Comparison of ENCODE assay signal across 9 cellular contexts in the genomic region with DNA sequence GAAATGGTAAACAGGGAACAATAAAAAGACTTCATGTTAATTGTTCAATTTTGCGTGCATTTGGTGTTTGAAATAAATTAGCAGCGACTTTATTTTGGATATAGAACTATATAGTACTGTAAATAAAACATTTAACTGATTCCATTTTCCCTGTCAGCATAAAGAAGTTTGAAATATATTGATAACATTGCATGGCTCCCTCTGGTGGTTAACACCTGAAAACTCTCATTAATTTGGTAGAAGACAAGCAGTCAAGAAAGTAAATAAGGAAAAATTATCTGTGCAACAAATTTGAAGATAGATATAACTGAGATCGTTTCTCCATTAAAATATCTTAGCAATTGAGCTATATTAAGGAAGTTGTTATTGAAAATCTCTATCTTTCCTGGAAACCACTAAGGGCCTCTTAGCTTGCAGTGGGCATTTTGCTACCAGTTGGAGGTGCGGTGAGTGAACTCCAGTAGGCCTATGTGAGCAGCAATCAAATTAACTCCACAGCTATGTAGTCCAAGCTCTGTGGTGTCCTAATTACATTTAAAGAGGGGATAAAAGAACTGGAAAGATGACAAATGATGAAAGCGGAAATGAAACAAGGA.
DNase-seq lines count a peak whose midpoint lies in the region; ATAC-seq, FAIRE-seq and TF ChIP-seq lines count a peak whose summit lies in the region.
"Had no signal": no experiment of that assay in that cellular context is flagged by ENCODE, and none has a peak within 500 bp of the region (broad histone marks: within the 10 kb centered on the region; RNA-seq: fewer than 3 reads in every experiment).

No MANE protein-coding gene starts in this region.

- ATAC-seq in HCT116 (no peak), PC-3 (no peak), HG02884 (IDR thresholded peaks at IDR 0.05; ENCODE audit: unreplicated experiment) (no peak), GM21381 (IDR thresholded peaks at IDR 0.05; ENCODE audit: unreplicated experiment) (no peak), right cardiac atrium (no peak)

- H3K36me3 ChIP-seq in HCT116 (ENCODE audit: control insufficient read depth in 1 of 2, insufficient read depth in 2 of 2, low read length in 2 of 2) (no peaks in the 10 kb centered on the region), PC-3 (ENCODE audit: low read depth, low read length) (no peaks in the 10 kb centered on the region)

- H3K4me1 ChIP-seq in HCT116 (ENCODE audit: control insufficient read depth in 1 of 2, insufficient read depth in 2 of 2, low read length in 2 of 2) (no peaks in the 10 kb centered on the region), PC-3 (ENCODE audit: insufficient read depth, low read length) (no peaks in the 10 kb centered on the region), right cardiac atrium (ENCODE audit: control insufficient read depth, insufficient read depth, low read length) (no peaks in the 10 kb centered on the region)

- BruUV-seq in HCT116 (replicated peaks; lab: Mats Ljungman, UMichigan) (no TSS peak), PC-3 (replicated peaks; lab: Mats Ljungman, UMichigan) (no TSS peak)

- peak; percentile 56 for FAIRE-seq in islet of Langerhans (lab: Jason Lieb, UNC)

- no peak for TF ChIP-seq POLR2A in HCT116 (IDR thresholded peaks at IDR 0.05; ENCODE audit: borderline replicate concordance, extremely low read depth, insufficient read depth, insufficient read length)

- no peaks in the 10 kb centered on the region for H3F3A ChIP-seq in PC-3 (ENCODE audit: low read length, unreplicated experiment)

- no peaks in the 10 kb centered on the region for H3K9me2 ChIP-seq in HCT116 (ENCODE audit: insufficient read depth)
- no peaks in the 10 kb centered on the region for H3K9me2 ChIP-seq in PC-3 (replicated peaks; ENCODE audit: low read length)

- POLR2A ChIA-PET in HCT116 (lab: Charles Lee), result no interaction called here
- POLR2A ChIA-PET in PC-3 (lab: Charles Lee; ENCODE audit: unreplicated experiment), result no interaction called here

- H3K79me2 ChIP-seq in HCT116 (ENCODE audit: insufficient read depth, low read length) (no peaks in the 10 kb centered on the region), PC-3 (ENCODE audit: low read length) (no peaks in the 10 kb centered on the region)

- H3K4me2 ChIP-seq in HCT116 (ENCODE audit: low read length) (no peak overlapping the region), PC-3 (ENCODE audit: low read length) (no peak overlapping the region)

- H3K27ac ChIP-seq in HCT116 (ENCODE audit: low read depth, low read length) (no peak overlapping the region), PC-3 (ENCODE audit: low read length) (no peak overlapping the region), right cardiac atrium (ENCODE audit: low read length) (no peak overlapping the region), coronary artery (no peak overlapping the region)
- H3K27ac ChIP-seq: HL-60 had no signal

- H3K9me3 ChIP-seq in HCT116 (ENCODE audit: control insufficient read depth in 1 of 2, insufficient read depth in 1 of 2, low read depth in 1 of 2, low read length in 2 of 2), result peaks cover 0 to 9% of the 10 kb centered on the region in 2 experiments; a peak in 2 of 4 replicates
- no peaks in the 10 kb centered on the region for H3K9me3 ChIP-seq in PC-3 (ENCODE audit: low read length)
- no peaks in the 10 kb centered on the region for H3K9me3 ChIP-seq in right cardiac atrium (ENCODE audit: control insufficient read depth, low read length)

- RAD21 ChIA-PET in HCT116 (lab: Charles Lee; ENCODE audit: low non-redundant PET in 1 of 2, low total read pairs in 2 of 2, uncharacterized antibody in 2 of 2, unreplicated experiment in 2 of 2), result no interaction called here

- 46% methylated on average over 5 of the region's 5 CpGs for WGBS in right cardiac atrium

- H2AFZ ChIP-seq in HCT116 (ENCODE audit: low read depth, low read length, poor library complexity, severe bottlenecking) (no peak overlapping the region), PC-3 (ENCODE audit: low read length) (no peak overlapping the region)

- peak in 2 of 3 experiments; percentile 31 to 61; a peak in 3 of 6 replicates for TF ChIP-seq CTCF in HCT116 (IDR thresholded peaks at IDR 0.05 in 2 of 3, conservative IDR thresholded peaks at IDR 0.05 in 1 of 3; ENCODE audit: borderline replicate concordance in 1 of 3, insufficient read depth in 1 of 3, low read depth in 2 of 3, low read length in 2 of 3)
- TF ChIP-seq CTCF in PC-3 (conservative IDR thresholded peaks at IDR 0.05; ENCODE audit: low read depth, low read length), result peak; percentile 71
- TF ChIP-seq CTCF in coronary artery (IDR thresholded peaks at IDR 0.05), result no peak

- H3K9ac ChIP-seq in HCT116 (ENCODE audit: low read length) (no peak overlapping the region), PC-3 (ENCODE audit: low read length) (no peak overlapping the region)

- H3K4me3 ChIP-seq in HCT116 (replicated peaks in 1 of 2; ENCODE audit: low read depth in 1 of 2, low read length in 2 of 2) (no peak overlapping the region), PC-3 (ENCODE audit: low read length) (no peak overlapping the region), right cardiac atrium (ENCODE audit: low read length) (no peak overlapping the region), coronary artery (no peak overlapping the region)

- DNase-seq in DMS153 treated with DMSO at 0.1 percent for 48 hours (lab: John Stamatoyannopoulos, UW; ENCODE audit: unreplicated experiment), result peak; percentile 28
- DNase-seq in HCT116 (ENCODE audit: low read depth, low spot score), result peak; percentile 0
- peak; percentile 25 for DNase-seq in PC-3
- DNase-seq in right cardiac atrium, result no peak
- no peak for DNase-seq in coronary artery (ENCODE audit: low spot score)

- no peaks in the 10 kb centered on the region for H3K27me3 ChIP-seq in HCT116 (ENCODE audit: insufficient read depth, low read length)
- H3K27me3 ChIP-seq in PC-3 (ENCODE audit: low read length), result no peaks in the 10 kb centered on the region
- H3K27me3 ChIP-seq in right cardiac atrium (ENCODE audit: control insufficient read depth, insufficient read depth), result no peaks in the 10 kb centered on the region

- TF ChIP-seq RAD21 in HCT116 (IDR thresholded peaks at IDR 0.05; ENCODE audit: low read depth), result no peak

- H4K20me1 ChIP-seq in HCT116 (ENCODE audit: insufficient read depth) (no peaks in the 10 kb centered on the region), PC-3 (ENCODE audit: low read length) (no peaks in the 10 kb centered on the region)

- CTCF ChIA-PET in HCT116 (lab: Charles Lee) (no interaction called here), PC-3 (lab: Charles Lee) (no interaction called here)

- intact Hi-C loops in HCT116 (cut with micrococcal nuclease), result loop anchor here (5.0 kb wide), 1 partner anchor 497 kb away; no protein-coding TSS in a partner anchor
- intact Hi-C loops in PC-3 (cut with micrococcal nuclease), result no loop called here
- intact Hi-C loops in right cardiac atrium (cut with DNase I), result no loop called here

TF ChIP-seq in HCT116, 20 proteins besides CTCF, POLR2A, EP300 and RAD21:
- TF ChIP-seq YY1 (IDR thresholded peaks at IDR 0.05; ENCODE audit: extremely low read depth, insufficient replicate concordance, low read depth, low read length) (no peak), TCF7L2 (IDR thresholded peaks at IDR 0.05; ENCODE audit: borderline replicate concordance, extremely low read depth, insufficient read depth, insufficient read length) (no peak), CBX3 (IDR thresholded peaks at IDR 0.05; ENCODE audit: low read depth) (no peak), SRF (IDR thresholded peaks at IDR 0.05; ENCODE audit: low read depth) (no peak), ZNF274 (IDR thresholded peaks at IDR 0.05; ENCODE audit: low read depth, low read length) (no peak), ELF1 (IDR thresholded peaks at IDR 0.05; ENCODE audit: borderline replicate concordance, low read depth) (no peak)

Comparison
In these comparisons a context has a peak if more than half of its experiments do, and no peak if none do; other contexts are left out.
1. DNase-seq: peak in DMS153 treated with DMSO at 0.1 percent for 48 hours (single experiment), HCT116 (single experiment) and PC-3 (single experiment); none in right cardiac atrium (0 of 3) and coronary artery (single experiment).